In genomic region chr20:50096237-50096636, GRCh38 we compare ENCODE assay signal across 1 cellular context.
A peak's percentile ranks its signal among the peaks of the same experiment; 100 is the strongest.
TF ChIP-seq lines count a peak whose summit lies in the region.

No MANE protein-coding gene starts in this region.

TF ChIP-seq in HepG2, 621 proteins besides CTCF, POLR2A, EP300 and RAD21:
- TF ChIP-seq RBM22 (optimal IDR thresholded peaks at IDR 0.05; ENCODE audit: low read length), result peak; percentile 40
- TF ChIP-seq REL (CRISPR knock-in tag; conservative IDR thresholded peaks at IDR 0.05), result no peak
